15 cellular contexts compared by ENCODE assay signal in the genomic region with DNA sequence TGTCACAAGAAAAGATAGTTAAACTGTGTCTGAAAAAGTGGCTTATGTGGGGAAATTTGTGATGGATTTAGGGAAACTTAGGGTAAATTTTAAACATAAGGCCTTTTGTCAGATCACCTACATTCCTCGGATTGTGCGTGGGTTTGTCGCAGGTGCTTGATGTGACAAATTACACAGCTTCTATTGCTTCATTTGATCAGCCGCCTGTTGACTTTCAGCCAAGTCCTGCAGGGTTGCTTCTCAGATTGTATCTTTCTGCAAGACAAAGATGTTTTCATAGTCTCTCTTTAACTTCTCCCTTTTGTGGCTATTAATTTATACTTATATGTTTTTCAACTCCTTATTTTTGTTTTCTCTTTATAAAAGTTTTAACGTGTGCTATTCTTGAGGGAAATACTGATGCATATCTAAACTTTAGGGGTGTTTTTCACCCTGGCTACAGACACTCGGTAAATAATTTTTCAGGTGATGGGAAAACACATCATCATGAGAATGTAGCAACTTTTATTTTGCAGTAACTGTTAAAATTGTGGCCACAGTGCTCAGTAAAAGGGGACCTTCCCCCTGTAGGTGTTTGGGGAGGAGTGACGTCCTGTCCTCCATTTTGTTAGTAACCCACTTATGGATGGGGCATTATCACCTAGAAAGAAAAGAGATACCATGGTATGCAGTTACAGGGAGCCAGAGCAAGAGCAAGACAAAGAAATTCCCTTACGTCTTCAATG. TPM values are rescaled to one million over a fixed set of nuclear protein-coding genes. Genes with fewer than 3 reads are reported as not detected.
DNase-seq lines count a peak whose midpoint lies in the region; ATAC-seq and TF ChIP-seq lines count a peak whose summit lies in the region.
"Had no signal": no experiment of that assay in that cellular context is flagged by ENCODE, and none has a peak within 500 bp of the region (broad histone marks: within the 10 kb centered on the region; RNA-seq: fewer than 3 reads in every experiment).

No MANE protein-coding gene starts in this region.

- ATAC-seq in activated CD4-positive, CD25-positive, alpha-beta regulatory T cell treated with anti-CD3 and anti-CD28 coated beads, Interleukin-2, amount 50 U/mL, for 24 hours, result peak; percentile 55 to 61
- no peak for ATAC-seq in HG02852 (IDR thresholded peaks at IDR 0.05; ENCODE audit: unreplicated experiment)
- ATAC-seq: left ventricle myocardium superior; naive thymus-derived CD8-positive, alpha-beta T cell had no signal

- H3K9me3 Mint-ChIP-seq in T-helper 1 cell treated with Interleukin-12 subunit alpha and Interleukin-12 subunit beta and Interleukin-4 antibody, amounts not matched to agents 30 μg/mL and 1 μg/mL, for 36 hours, result no peaks in the 10 kb centered on the region
- H3K9me3 Mint-ChIP-seq: CD14-positive monocyte had no signal

- peak overlapping the region; percentile 89 for H3K27ac Mint-ChIP-seq in T-helper 1 cell treated with Interleukin-12 subunit alpha and Interleukin-12 subunit beta and Interleukin-4 antibody, amounts not matched to agents 30 μg/mL and 1 μg/mL, for 36 hours

- H3K36me3 Mint-ChIP-seq in T-helper 1 cell treated with Interleukin-12 subunit alpha and Interleukin-12 subunit beta and Interleukin-4 antibody, amounts not matched to agents 30 μg/mL and 1 μg/mL, for 36 hours (ENCODE audit: low read depth), result peaks cover 34% of the 10 kb centered on the region

- H3K27me3 Mint-ChIP-seq in T-helper 1 cell treated with Interleukin-12 subunit alpha and Interleukin-12 subunit beta and Interleukin-4 antibody, amounts not matched to agents 30 μg/mL and 1 μg/mL, for 36 hours (ENCODE audit: low read depth), result no peaks in the 10 kb centered on the region
- H3K27me3 Mint-ChIP-seq: naive thymus-derived CD8-positive, alpha-beta T cell had no signal

- DNase-seq in activated CD4-positive, CD25-positive, alpha-beta regulatory T cell treated with anti-CD3 and anti-CD28 coated beads, Interleukin-2, amount 50 U/mL, for 72 hours, result no peak
- DNase-seq in activated effector memory CD4-positive, alpha-beta T cell treated with anti-CD3 and anti-CD28 coated beads, Interleukin-2, amount 50 U/mL, for 16 hours, result peak; percentile 76
- peak; percentile 9 for DNase-seq in occipital lobe (lab: John Stamatoyannopoulos, UW)
- no peak for DNase-seq in GM10266 (ENCODE audit: extremely low spot score)
- no peak for DNase-seq in activated CD8-positive, alpha-beta memory T cell treated with anti-CD3 and anti-CD28 coated beads for 24 hours
- DNase-seq: hypothalamus; left ventricle myocardium superior; NCI-H187 treated with DMSO at 0.1 percent for 48 hours; NCI-H526 treated with DMSO at 0.1 percent for 48 hours; stimulated activated CD4-positive, alpha-beta T cell treated with anti-CD3 and anti-CD28 coated beads, Interleukin-4, amount 100 ng/mL, for 1 hour had no signal

- H3K4me3 Mint-ChIP-seq in T-helper 1 cell treated with Interleukin-12 subunit alpha and Interleukin-12 subunit beta and Interleukin-4 antibody, amounts not matched to agents 30 μg/mL and 1 μg/mL, for 36 hours, result peak overlapping the region; percentile 30
- H3K4me3 Mint-ChIP-seq: CD14-positive monocyte had no signal

- peaks cover 49% of the 10 kb centered on the region for H3K4me1 Mint-ChIP-seq in T-helper 1 cell treated with Interleukin-12 subunit alpha and Interleukin-12 subunit beta and Interleukin-4 antibody, amounts not matched to agents 30 μg/mL and 1 μg/mL, for 36 hours (ENCODE audit: low read depth)

- no peak for TF ChIP-seq CTCF in GM10266 (IDR thresholded peaks at IDR 0.05; ENCODE audit: control insufficient read depth, insufficient read depth, low read depth, missing control alignments)

RNA-seq across cellular contexts. Expression of a gene that starts 31.4 kb away (rescaled TPM):
- total RNA-seq in occipital lobe, result 3.6 TPM

RNA-seq across cellular contexts. Expression of a gene that starts 53.9 kb away (rescaled TPM):
- 133 TPM for total RNA-seq in occipital lobe

Comparison
In these comparisons a context has a peak if more than half of its experiments do, and no peak if none do; other contexts are left out.
1. DNase-seq: peak in activated effector memory CD4-positive, alpha-beta T cell treated with anti-CD3 and anti-CD28 coated beads, Interleukin-2, amount 50 U/mL, for 16 hours (single experiment) and occipital lobe (single experiment); none in activated CD4-positive, CD25-positive, alpha-beta regulatory T cell treated with anti-CD3 and anti-CD28 coated beads, Interleukin-2, amount 50 U/mL, for 72 hours (single experiment), GM10266 (single experiment) and activated CD8-positive, alpha-beta memory T cell treated with anti-CD3 and anti-CD28 coated beads for 24 hours (single experiment).